8 cellular contexts compared by ENCODE assay signal in the genomic region with DNA sequence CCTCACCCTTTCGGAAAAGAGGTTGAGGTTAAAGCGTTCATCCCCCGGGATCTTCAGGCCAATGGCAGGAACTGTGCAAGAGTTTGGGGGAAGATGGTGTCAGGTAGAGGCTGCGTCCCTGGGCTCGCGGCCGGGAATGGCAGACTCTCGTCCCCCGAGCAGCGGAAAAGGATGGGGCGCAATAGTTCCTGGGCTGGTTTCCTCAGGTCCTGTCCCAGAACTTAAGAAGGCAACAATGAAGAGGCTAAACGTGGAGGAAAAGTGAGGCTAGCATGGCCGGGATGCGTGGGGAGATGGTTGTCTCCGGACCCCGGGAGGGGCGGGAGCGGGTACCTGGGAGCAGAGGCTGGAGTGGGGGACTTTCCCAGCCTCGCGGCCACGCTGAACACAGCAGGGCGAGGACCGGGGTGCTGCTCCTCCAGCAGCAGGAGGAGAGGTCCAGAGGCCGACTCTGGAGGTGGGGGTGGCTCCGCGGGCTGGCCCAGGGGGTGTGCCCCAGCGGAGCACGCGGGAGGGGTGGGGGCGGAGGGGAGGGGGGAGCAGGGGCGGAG. TPM values are rescaled to one million over a fixed set of nuclear protein-coding genes. Genes with fewer than 3 reads are reported as not detected.
A peak's percentile ranks its signal among the peaks of the same experiment; 100 is the strongest.
DNase-seq lines count a peak whose midpoint lies in the region; ATAC-seq and TF ChIP-seq lines count a peak whose summit lies in the region.

No MANE protein-coding gene starts in this region.

- H3K27ac Mint-ChIP-seq in CD4-positive, CD25-positive, alpha-beta regulatory T cell, result peak overlapping the region; percentile 83 to 95 (median 94)
- peak overlapping the region; percentile 72 for H3K27ac Mint-ChIP-seq in activated CD8-positive, alpha-beta T cell treated with anti-CD3 and anti-CD28 coated beads, Interleukin-2, amount 10 ng/mL, durations not matched to agents 7 days and 5 days

- H3K4me3 Mint-ChIP-seq in CD4-positive, CD25-positive, alpha-beta regulatory T cell, result peak overlapping the region; percentile 93 to 99 (median 98)
- H3K4me3 Mint-ChIP-seq in activated CD8-positive, alpha-beta T cell treated with anti-CD3 and anti-CD28 coated beads, Interleukin-2, amount 10 ng/mL, durations not matched to agents 7 days and 5 days, result peak overlapping the region; percentile 80

- no peaks in the 10 kb centered on the region for H3K36me3 ChIP-seq in CD4-positive, CD25-positive, alpha-beta regulatory T cell (ENCODE audit: control insufficient read depth, insufficient read depth, low read length)
- no peaks in the 10 kb centered on the region for H3K36me3 ChIP-seq in sigmoid colon

- CTCF ChIA-PET in activated CD8-positive, alpha-beta T cell treated with anti-CD3 and anti-CD28 coated beads, Interleukin-2, amount 10 ng/mL, durations not matched to agents 7 days and 5 days (lab: Charles Lee), result interaction anchor here (1.7 to 5.3 kb wide), 2 partner anchors 151 to 152 kb away, joined by 4 to 22 read pairs; no protein-coding TSS in a partner anchor

- peaks cover 38% of the 10 kb centered on the region for H3K4me1 ChIP-seq in CD4-positive, CD25-positive, alpha-beta regulatory T cell (ENCODE audit: control insufficient read depth, insufficient read depth, low read length, poor library complexity, severe bottlenecking)
- H3K4me1 ChIP-seq in sigmoid colon, result peaks cover 0 to 19% (median 18%) of the 10 kb centered on the region in 4 donors

- peaks cover 4% of the 10 kb centered on the region for H3K27me3 Mint-ChIP-seq in CD4-positive, CD25-positive, alpha-beta regulatory T cell
- H3K27me3 Mint-ChIP-seq in activated CD8-positive, alpha-beta T cell treated with anti-CD3 and anti-CD28 coated beads, Interleukin-2, amount 10 ng/mL, durations not matched to agents 7 days and 5 days (ENCODE audit: low read depth), result peaks cover 16% of the 10 kb centered on the region

- peak overlapping the region; percentile 67 for H3K4me3 ChIP-seq in CD4-positive, CD25-positive, alpha-beta regulatory T cell (ENCODE audit: low read depth, low read length)
- peak overlapping the region; percentile 21 to 59 (median 48) for H3K4me3 ChIP-seq in sigmoid colon

- H3K9me3 Mint-ChIP-seq in CD4-positive, CD25-positive, alpha-beta regulatory T cell, result peaks cover 0 to 1% (median 0%) of the 10 kb centered on the region in 7 donors
- no peaks in the 10 kb centered on the region for H3K9me3 Mint-ChIP-seq in activated CD8-positive, alpha-beta T cell treated with anti-CD3 and anti-CD28 coated beads, Interleukin-2, amount 10 ng/mL, durations not matched to agents 7 days and 5 days (ENCODE audit: insufficient read depth)

- peak overlapping the region; percentile 74 for H3K27ac ChIP-seq in CD4-positive, CD25-positive, alpha-beta regulatory T cell (ENCODE audit: insufficient read depth, low read length, poor library complexity, severe bottlenecking)
- H3K27ac ChIP-seq in sigmoid colon, result peak overlapping the region in 2 of 4 donors; percentile 39 to 56

- no peak for TF ChIP-seq CTCF in sigmoid colon (IDR thresholded peaks at IDR 0.05)

- no peak for TF ChIP-seq POLR2A in sigmoid colon (IDR thresholded peaks at IDR 0.05)

- H3K9me3 ChIP-seq in CD4-positive, CD25-positive, alpha-beta regulatory T cell (ENCODE audit: control insufficient read depth in 2 of 2, low read length in 2 of 2), result no peaks in the 10 kb centered on the region
- no peaks in the 10 kb centered on the region for H3K9me3 ChIP-seq in sigmoid colon

- WGBS in sigmoid colon, 2 donors, result 2% methylated on average over 31 of the region's 31 CpGs

- no peaks in the 10 kb centered on the region for H3K27me3 ChIP-seq in CD4-positive, CD25-positive, alpha-beta regulatory T cell (ENCODE audit: control insufficient read depth, insufficient read depth, low read length)
- H3K27me3 ChIP-seq in sigmoid colon, result peaks cover 14 to 65% (median 27%) of the 10 kb centered on the region in 3 donors

- ATAC-seq in CD4-positive, CD25-positive, alpha-beta regulatory T cell (ENCODE audit: low read depth in 2 of 2), result no peak
- ATAC-seq in HG02610 (IDR thresholded peaks at IDR 0.05; ENCODE audit: unreplicated experiment) (peak; percentile 15), left cardiac atrium (peak; percentile 5 to 35)
- peak; percentile 17 for ATAC-seq in activated CD8-positive, alpha-beta T cell treated with anti-CD3 and anti-CD28 coated beads, Interleukin-2, amount 10 ng/mL, durations not matched to agents 7 days and 5 days

- intact Hi-C loops in left cardiac atrium (cut with DNase I) (no loop called here), sigmoid colon (cut with DNase I) (no loop called here)

- TF ChIP-seq EP300 in sigmoid colon (IDR thresholded peaks at IDR 0.05), result no peak

- POLR2A ChIA-PET in activated CD8-positive, alpha-beta T cell treated with anti-CD3 and anti-CD28 coated beads, Interleukin-2, amount 10 ng/mL, durations not matched to agents 7 days and 5 days (lab: Charles Lee), result interaction anchor here (2.2 kb wide), 1 partner anchor 116 kb away, joined by 9 read pairs; a partner anchor contains a TSS

- peak in 1 of 3 donors; percentile 5 for DNase-seq in CD4-positive, CD25-positive, alpha-beta regulatory T cell
- no peak for DNase-seq in activated CD8-positive, alpha-beta T cell treated with anti-CD3 and anti-CD28 coated beads, Interleukin-2, amount 10 ng/mL, durations not matched to agents 7 days and 5 days
- no peak for DNase-seq in left cardiac atrium
- peak; percentile 65 for DNase-seq in sigmoid colon
- DNase-seq in kidney glomerular epithelial cell (lab: John Stamatoyannopoulos, UW), result no peak
- no peak for DNase-seq in SKM-1 (lab: John Stamatoyannopoulos, UW; ENCODE audit: unreplicated experiment)
- no peak for DNase-seq in COR-L47 (lab: John Stamatoyannopoulos, UW)

- no peaks in the 10 kb centered on the region for H3K36me3 Mint-ChIP-seq in CD4-positive, CD25-positive, alpha-beta regulatory T cell
- no peaks in the 10 kb centered on the region for H3K36me3 Mint-ChIP-seq in activated CD8-positive, alpha-beta T cell treated with anti-CD3 and anti-CD28 coated beads, Interleukin-2, amount 10 ng/mL, durations not matched to agents 7 days and 5 days (ENCODE audit: low read depth)

- H3K4me1 Mint-ChIP-seq in CD4-positive, CD25-positive, alpha-beta regulatory T cell, result peaks cover 6 to 44% (median 23%) of the 10 kb centered on the region in 4 donors
- H3K4me1 Mint-ChIP-seq in activated CD8-positive, alpha-beta T cell treated with anti-CD3 and anti-CD28 coated beads, Interleukin-2, amount 10 ng/mL, durations not matched to agents 7 days and 5 days (ENCODE audit: low read depth), result peaks cover 43% of the 10 kb centered on the region

RNA-seq across cellular contexts. Expression of a gene that starts 0.9 kb away (rescaled TPM):
- total RNA-seq in CD4-positive, CD25-positive, alpha-beta regulatory T cell, result 13.5 TPM
- polyA plus RNA-seq in CD4-positive, CD25-positive, alpha-beta regulatory T cell, result 10 to 100 TPM; 18.8 to 24.1 (median 20.0) TPM
- total RNA-seq in activated CD8-positive, alpha-beta T cell treated with anti-CD3 and anti-CD28 coated beads, Interleukin-2, amount 10 ng/mL, durations not matched to agents 7 days and 5 days, result 1 to 10 TPM; 7.4 to 8.0 TPM
- total RNA-seq in left cardiac atrium (1 to 10 TPM; 4.6 to 5.6 TPM), sigmoid colon (10 to 100 TPM in 1 of 4 donors, 1 to 10 TPM in 3; 6.0 to 15.3 (median 8.1) TPM)
- 10 to 100 TPM in 1 of 3 donors, 1 to 10 TPM in 2; 4.6 to 11.3 (median 4.8) TPM for polyA plus RNA-seq in sigmoid colon

RNA-seq across cellular contexts. Expression of a gene that starts 28.1 kb away (rescaled TPM):
- total RNA-seq in CD4-positive, CD25-positive, alpha-beta regulatory T cell, result 0.22 TPM
- under 1 TPM in 2 of 4 donors, not detected in 2; 0.08 TPM for polyA plus RNA-seq in CD4-positive, CD25-positive, alpha-beta regulatory T cell
- under 1 TPM in 1 of 2 experiments, not detected in 1; 0.21 TPM for total RNA-seq in activated CD8-positive, alpha-beta T cell treated with anti-CD3 and anti-CD28 coated beads, Interleukin-2, amount 10 ng/mL, durations not matched to agents 7 days and 5 days
- total RNA-seq in left cardiac atrium (under 1 TPM; 0.31 to 0.50 TPM), sigmoid colon (under 1 TPM in 3 of 4 donors, not detected in 1; 0.14 to 0.36 (median 0.28) TPM)
- polyA plus RNA-seq in sigmoid colon, result under 1 TPM in 1 of 3 donors, not detected in 2; 0.42 TPM

Comparison
In these comparisons a context has a peak if more than half of its experiments do, and no peak if none do; other contexts are left out.
1. ATAC-seq: peak in HG02610 (single experiment), activated CD8-positive, alpha-beta T cell treated with anti-CD3 and anti-CD28 coated beads, Interleukin-2, amount 10 ng/mL, durations not matched to agents 7 days and 5 days (single experiment) and left cardiac atrium (2 of 2); none in CD4-positive, CD25-positive, alpha-beta regulatory T cell (0 of 2).